ENCODE assay signal across 3 cellular contexts in the genomic region with DNA sequence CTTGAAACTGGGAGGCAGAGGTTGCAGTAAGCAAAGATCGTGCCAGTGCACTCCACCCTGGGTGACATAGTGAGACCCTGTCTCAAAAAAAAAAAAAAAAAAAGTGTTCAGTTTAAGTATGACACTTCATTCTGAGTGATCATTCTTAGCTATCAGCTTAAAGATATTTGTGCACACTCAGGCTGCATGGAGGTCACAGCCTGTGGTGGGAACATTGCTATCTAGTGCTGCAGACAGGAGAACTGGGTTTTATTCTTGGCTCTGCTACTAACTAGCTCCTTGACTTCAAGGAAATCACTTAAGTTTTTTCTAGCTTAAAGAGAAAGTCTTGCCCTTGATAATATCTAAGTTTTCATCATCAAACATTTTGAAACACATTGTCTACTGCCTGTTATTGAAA.
"Had no signal": no experiment of that assay in that cellular context is flagged by ENCODE, and none has a peak within 500 bp of the region (broad histone marks: within the 10 kb centered on the region; RNA-seq: fewer than 3 reads in every experiment).

No MANE protein-coding gene starts in this region.

- DNase-seq: GDM1, GF-D8 had no signal

- H3K4me3 ChIP-seq: GM12878 had no signal
